ENCODE assay signal across 2 cellular contexts in genomic region chr2:177179671-177180070, GRCh38.
TF ChIP-seq lines count a peak whose summit lies in the region.

No MANE protein-coding gene starts in this region.

TF ChIP-seq in HEK293T, 16 proteins besides CTCF, POLR2A, EP300 and RAD21:
- TF ChIP-seq, protein P1, sequence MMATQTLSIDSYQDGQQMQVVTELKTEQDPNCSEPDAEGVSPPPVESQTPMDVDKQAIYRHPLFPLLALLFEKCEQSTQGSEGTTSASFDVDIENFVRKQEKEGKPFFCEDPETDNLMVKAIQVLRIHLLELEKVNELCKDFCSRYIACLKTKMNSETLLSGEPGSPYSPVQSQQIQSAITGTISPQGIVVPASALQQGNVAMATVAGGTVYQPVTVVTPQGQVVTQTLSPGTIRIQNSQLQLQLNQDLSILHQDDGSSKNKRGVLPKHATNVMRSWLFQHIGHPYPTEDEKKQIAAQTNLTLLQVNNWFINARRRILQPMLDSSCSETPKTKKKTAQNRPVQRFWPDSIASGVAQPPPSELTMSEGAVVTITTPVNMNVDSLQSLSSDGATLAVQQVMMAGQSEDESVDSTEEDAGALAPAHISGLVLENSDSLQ (IDR thresholded peaks at IDR 0.05) = peak; percentile 50; the same call in 1 of the 2 replicates

TF ChIP-seq in K562, 482 proteins besides CTCF, POLR2A, EP300 and RAD21 (continued from another document):
- TF ChIP-seq, protein P2, sequence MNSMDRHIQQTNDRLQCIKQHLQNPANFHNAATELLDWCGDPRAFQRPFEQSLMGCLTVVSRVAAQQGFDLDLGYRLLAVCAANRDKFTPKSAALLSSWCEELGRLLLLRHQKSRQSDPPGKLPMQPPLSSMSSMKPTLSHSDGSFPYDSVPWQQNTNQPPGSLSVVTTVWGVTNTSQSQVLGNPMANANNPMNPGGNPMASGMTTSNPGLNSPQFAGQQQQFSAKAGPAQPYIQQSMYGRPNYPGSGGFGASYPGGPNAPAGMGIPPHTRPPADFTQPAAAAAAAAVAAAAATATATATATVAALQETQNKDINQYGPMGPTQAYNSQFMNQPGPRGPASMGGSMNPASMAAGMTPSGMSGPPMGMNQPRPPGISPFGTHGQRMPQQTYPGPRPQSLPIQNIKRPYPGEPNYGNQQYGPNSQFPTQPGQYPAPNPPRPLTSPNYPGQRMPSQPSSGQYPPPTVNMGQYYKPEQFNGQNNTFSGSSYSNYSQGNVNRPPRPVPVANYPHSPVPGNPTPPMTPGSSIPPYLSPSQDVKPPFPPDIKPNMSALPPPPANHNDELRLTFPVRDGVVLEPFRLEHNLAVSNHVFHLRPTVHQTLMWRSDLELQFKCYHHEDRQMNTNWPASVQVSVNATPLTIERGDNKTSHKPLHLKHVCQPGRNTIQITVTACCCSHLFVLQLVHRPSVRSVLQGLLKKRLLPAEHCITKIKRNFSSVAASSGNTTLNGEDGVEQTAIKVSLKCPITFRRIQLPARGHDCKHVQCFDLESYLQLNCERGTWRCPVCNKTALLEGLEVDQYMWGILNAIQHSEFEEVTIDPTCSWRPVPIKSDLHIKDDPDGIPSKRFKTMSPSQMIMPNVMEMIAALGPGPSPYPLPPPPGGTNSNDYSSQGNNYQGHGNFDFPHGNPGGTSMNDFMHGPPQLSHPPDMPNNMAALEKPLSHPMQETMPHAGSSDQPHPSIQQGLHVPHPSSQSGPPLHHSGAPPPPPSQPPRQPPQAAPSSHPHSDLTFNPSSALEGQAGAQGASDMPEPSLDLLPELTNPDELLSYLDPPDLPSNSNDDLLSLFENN (IDR thresholded peaks at IDR 0.05; ENCODE audit: low read depth in 2 of 2, low read length in 2 of 2) = peak in 1 of 2 experiments; percentile 24; a peak in 1 of 4 replicates
- TF ChIP-seq TBP (optimal IDR thresholded peaks at IDR 0.05; ENCODE audit: low read depth, low read length) = peak; percentile 78
- TF ChIP-seq POLR2AphosphoS5 (IDR thresholded peaks at IDR 0.05; ENCODE audit: control insufficient read depth, insufficient read depth, low read depth, low read length) = peak; percentile 62; the same call in 1 of the 2 replicates
- TF ChIP-seq, protein P1 (IDR thresholded peaks at IDR 0.05) = peak; percentile 62
- peak; percentile 42; the same call in 1 of the 2 replicates for TF ChIP-seq ZNF121 (CRISPR knock-in tag; conservative IDR thresholded peaks at IDR 0.05)
- peak; percentile 52; the same call in 1 of the 2 replicates for TF ChIP-seq PML (IDR thresholded peaks at IDR 0.05; ENCODE audit: low read length)
